ENCODE assay signal across 21 cellular contexts in the genomic region with DNA sequence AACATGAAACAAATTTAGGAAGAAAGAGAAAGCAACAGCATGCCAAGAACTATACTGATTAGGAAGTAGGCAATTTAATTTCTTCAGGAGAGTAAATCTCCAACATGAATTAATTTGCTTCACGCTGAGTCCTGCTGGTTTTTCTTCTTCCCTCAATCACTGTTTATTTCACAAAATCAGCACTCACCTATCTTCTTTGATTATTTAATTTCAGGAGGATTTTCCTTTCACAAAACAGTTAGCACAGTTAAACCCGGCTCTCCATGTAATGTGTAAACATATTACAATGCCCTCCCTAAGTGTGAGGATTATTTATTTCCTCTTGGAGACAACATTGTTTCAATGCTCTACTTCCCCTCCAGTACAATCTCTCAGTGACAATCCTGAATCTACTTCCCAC.
DNase-seq lines count a peak whose midpoint lies in the region; ATAC-seq and TF ChIP-seq lines count a peak whose summit lies in the region.
"Had no signal": no experiment of that assay in that cellular context is flagged by ENCODE, and none has a peak within 500 bp of the region (broad histone marks: within the 10 kb centered on the region; RNA-seq: fewer than 3 reads in every experiment).

No MANE protein-coding gene starts in this region.

- H3K4me3 Mint-ChIP-seq in endothelial cell (ENCODE audit: unreplicated experiment): no peak overlapping the region
- H3K4me3 Mint-ChIP-seq: activated CD4-positive, alpha-beta T cell treated with anti-CD3 and anti-CD28 coated beads, Interleukin-2, amount 10 ng/mL, durations not matched to agents 24 days and 14 days; activated naive CD4-positive, alpha-beta T cell treated with anti-CD3 and anti-CD28 coated beads, Interleukin-2, amount 50 U/mL, for 24 hours; activated T-cell treated with anti-CD3 and anti-CD28 coated beads, Interleukin-2, amount 50 U/mL, for 72 hours; central memory CD8-positive, alpha-beta T cell; T-helper 1 cell treated with Interleukin-12 subunit alpha and Interleukin-12 subunit beta and Interleukin-4 antibody, amounts not matched to agents 30 μg/mL and 1 μg/mL, for 36 hours; type B pancreatic cell had no signal

- H3K36me3 ChIP-seq in SK-N-SH (replicated peaks in 1 of 2; ENCODE audit: control insufficient read depth in 1 of 2, insufficient read depth in 2 of 2, low read length in 1 of 2) (no peaks in the 10 kb centered on the region), mesendoderm (ENCODE audit: control insufficient read depth, insufficient read depth, low read length) (no peaks in the 10 kb centered on the region)
- H3K36me3 ChIP-seq: esophagus muscularis mucosa, HAP-1, right lobe of liver, SJSA1 had no signal

- H3K79me2 ChIP-seq in SK-N-SH (ENCODE audit: insufficient read depth) (no peaks in the 10 kb centered on the region), mesendoderm (ENCODE audit: control insufficient read depth, insufficient read depth, low read length) (no peaks in the 10 kb centered on the region)

- H3K4me3 ChIP-seq in SK-N-SH (ENCODE audit: low read depth in 2 of 2, low read length in 1 of 2): peak overlapping the region in 1 of 2 experiments; percentile 43; a peak in 1 of 4 replicates
- H3K4me3 ChIP-seq in mesendoderm (ENCODE audit: low read length): no peak overlapping the region
- H3K4me3 ChIP-seq: esophagus muscularis mucosa, HAP-1, right lobe of liver, SJSA1 had no signal

- CTCF ChIA-PET in SK-N-SH (lab: Yijun Ruan, JAX): interaction anchor here (0.9 to 3.0 kb wide), 2 partner anchors 16 to 116 kb away, joined by 3 to 13 read pairs; no protein-coding TSS in a partner anchor

- DNase-seq in SK-N-SH (no peak), NCI-H748 (lab: John Stamatoyannopoulos, UW; ENCODE audit: unreplicated experiment) (peak; percentile 80), mesendoderm (peak; percentile 32), pons (ENCODE audit: low spot score) (no peak), endothelial cell (ENCODE audit: low spot score) (no peak), ureter (ENCODE audit: low spot score) (no peak)
- DNase-seq in activated effector memory CD4-positive, alpha-beta T cell treated with Interleukin-2 at 50 U/mL for 16 hours: no peak
- DNase-seq: activated T-cell treated with anti-CD3 and anti-CD28 coated beads, Interleukin-2, amount 50 U/mL, for 72 hours; NCI-H1436 treated with DMSO at 0.1 percent for 48 hours; NCI-H2227 treated with DMSO at 0.1 percent for 48 hours; right lobe of liver; stimulated activated CD8-positive, alpha-beta memory T cell treated with anti-CD3 and anti-CD28 coated beads, Interleukin-4, amount 100 ng/mL, for 48 hours had no signal

- peak overlapping the region; percentile 26 to 68; a peak in 3 of 4 replicates for H3K27ac ChIP-seq in SK-N-SH (ENCODE audit: low read depth in 2 of 2, low read length in 1 of 2)
- H3K27ac ChIP-seq in mesendoderm (ENCODE audit: low read depth, low read length): no peak overlapping the region
- H3K27ac ChIP-seq: esophagus muscularis mucosa, right lobe of liver, SJSA1 had no signal

- no peak for ATAC-seq in SK-N-SH treated with all-trans-retinoic acid at 6 μM for 48 hours
- ATAC-seq: activated T-cell treated with anti-CD3 and anti-CD28 coated beads, Interleukin-2, amount 50 U/mL, for 72 hours; right lobe of liver had no signal

- TF ChIP-seq EP300 in SK-N-SH (IDR thresholded peaks at IDR 0.05; ENCODE audit: borderline replicate concordance in 1 of 2, low read depth in 1 of 2, low read length in 1 of 2): no peak

- peak overlapping the region; percentile 55; the same call in 1 of the 2 replicates for H2AFZ ChIP-seq in SK-N-SH (ENCODE audit: low read depth)

- no peak overlapping the region for H3K4ac ChIP-seq in mesendoderm (ENCODE audit: low read depth, low read length)

- H3K79me1 ChIP-seq in mesendoderm (ENCODE audit: low read length): no peaks in the 10 kb centered on the region

- no peaks in the 10 kb centered on the region for H3K27me3 Mint-ChIP-seq in endothelial cell (ENCODE audit: unreplicated experiment)
- H3K27me3 Mint-ChIP-seq: type B pancreatic cell had no signal

- H3K4me2 ChIP-seq in SK-N-SH (peak overlapping the region; percentile 41), mesendoderm (ENCODE audit: low read length) (no peak overlapping the region)

- H3K9me2 ChIP-seq in SK-N-SH: no peaks in the 10 kb centered on the region

- peaks cover 5% of the 10 kb centered on the region for H3F3A ChIP-seq in SK-N-SH (replicated peaks; ENCODE audit: insufficient read depth)

- no peaks in the 10 kb centered on the region for H3K9me3 Mint-ChIP-seq in endothelial cell (ENCODE audit: unreplicated experiment)
- H3K9me3 Mint-ChIP-seq: activated CD4-positive, alpha-beta T cell treated with anti-CD3 and anti-CD28 coated beads, Interleukin-2, amount 10 ng/mL, durations not matched to agents 24 days and 14 days; activated naive CD4-positive, alpha-beta T cell treated with anti-CD3 and anti-CD28 coated beads, Interleukin-2, amount 50 U/mL, for 24 hours; activated T-cell treated with anti-CD3 and anti-CD28 coated beads, Interleukin-2, amount 50 U/mL, for 72 hours; central memory CD8-positive, alpha-beta T cell; T-helper 1 cell treated with Interleukin-12 subunit alpha and Interleukin-12 subunit beta and Interleukin-4 antibody, amounts not matched to agents 30 μg/mL and 1 μg/mL, for 36 hours had no signal

- no peak overlapping the region for H4K5ac ChIP-seq in mesendoderm (ENCODE audit: low read length)

- no peak overlapping the region for H2AK5ac ChIP-seq in mesendoderm (ENCODE audit: low read length)

- H3K27me3 ChIP-seq in SK-N-SH (ENCODE audit: insufficient read depth) (no peaks in the 10 kb centered on the region), mesendoderm (ENCODE audit: insufficient read depth, low read length, poor library complexity) (no peaks in the 10 kb centered on the region)
- H3K27me3 ChIP-seq: esophagus muscularis mucosa, right lobe of liver, SJSA1 had no signal

- no peak overlapping the region for H3K9ac ChIP-seq in SK-N-SH
- no peak overlapping the region for H3K9ac ChIP-seq in mesendoderm (ENCODE audit: low read length)

- no peaks in the 10 kb centered on the region for H3K36me3 Mint-ChIP-seq in endothelial cell (ENCODE audit: low read depth, unreplicated experiment)
- H3K36me3 Mint-ChIP-seq: activated naive CD4-positive, alpha-beta T cell treated with anti-CD3 and anti-CD28 coated beads, Interleukin-2, amount 50 U/mL, for 24 hours; type B pancreatic cell had no signal

- no peaks in the 10 kb centered on the region for H4K20me1 ChIP-seq in SK-N-SH (ENCODE audit: insufficient read depth)

- H2BK5ac ChIP-seq in mesendoderm (ENCODE audit: low read length): no peak overlapping the region

- TF ChIP-seq CTCF in SK-N-SH (IDR thresholded peaks at IDR 0.05) (no peak), endothelial cell (IDR thresholded peaks at IDR 0.05; ENCODE audit: unreplicated experiment) (no peak)

- H2BK120ac ChIP-seq in mesendoderm (ENCODE audit: low read depth, low read length): no peak overlapping the region

- H3K56ac ChIP-seq in mesendoderm (ENCODE audit: low read length): no peak overlapping the region

- POLR2A ChIA-PET in SK-N-SH (lab: Yijun Ruan, JAX): no interaction called here

- no peaks in the 10 kb centered on the region for H3K9me3 ChIP-seq in SK-N-SH
- H3K9me3 ChIP-seq: esophagus muscularis mucosa, HAP-1, right lobe of liver, SJSA1 had no signal

- no peak for TF ChIP-seq RAD21 in SK-N-SH (IDR thresholded peaks at IDR 0.05; ENCODE audit: low read length)

- no peak overlapping the region for H3K18ac ChIP-seq in mesendoderm (ENCODE audit: low read length)

- no peak overlapping the region for H3K23ac ChIP-seq in mesendoderm (ENCODE audit: low read length)

- 66% methylated on average over 2 of the region's 2 CpGs for WGBS in SK-N-SH (ENCODE audit: low lambda C conversion rate)
- no CpG with 5 or more reads among the region's 2 CpGs for WGBS in mesendoderm (ENCODE audit: extremely low coverage, insufficient coverage, low lambda C conversion rate)

- peaks cover 11 to 28% of the 10 kb centered on the region in 2 experiments for H3K4me1 ChIP-seq in SK-N-SH (ENCODE audit: control insufficient read depth in 1 of 2, insufficient read depth in 2 of 2, low read depth in 1 of 2, low read length in 1 of 2)
- H3K4me1 ChIP-seq in mesendoderm (ENCODE audit: control insufficient read depth, low read depth, low read length): peaks cover 13% of the 10 kb centered on the region
- H3K4me1 ChIP-seq: HAP-1, right lobe of liver had no signal

- no peak overlapping the region for H3K27ac Mint-ChIP-seq in endothelial cell (ENCODE audit: unreplicated experiment)
- H3K27ac Mint-ChIP-seq: activated CD4-positive, alpha-beta T cell treated with anti-CD3 and anti-CD28 coated beads, Interleukin-2, amount 10 ng/mL, durations not matched to agents 24 days and 14 days; activated naive CD4-positive, alpha-beta T cell treated with anti-CD3 and anti-CD28 coated beads, Interleukin-2, amount 50 U/mL, for 24 hours; activated T-cell treated with anti-CD3 and anti-CD28 coated beads, Interleukin-2, amount 50 U/mL, for 72 hours; T-helper 1 cell treated with Interleukin-12 subunit alpha and Interleukin-12 subunit beta and Interleukin-4 antibody, amounts not matched to agents 30 μg/mL and 1 μg/mL, for 36 hours; type B pancreatic cell had no signal

- H3K4me1 Mint-ChIP-seq in endothelial cell (ENCODE audit: unreplicated experiment): no peaks in the 10 kb centered on the region
- H3K4me1 Mint-ChIP-seq: activated CD4-positive, alpha-beta T cell treated with anti-CD3 and anti-CD28 coated beads, Interleukin-2, amount 10 ng/mL, durations not matched to agents 24 days and 14 days; activated naive CD4-positive, alpha-beta T cell treated with anti-CD3 and anti-CD28 coated beads, Interleukin-2, amount 50 U/mL, for 24 hours; central memory CD8-positive, alpha-beta T cell had no signal

- H4K8ac ChIP-seq in mesendoderm (ENCODE audit: low read depth, low read length): no peak overlapping the region

- H2BK15ac ChIP-seq in mesendoderm (replicated peaks; ENCODE audit: low read depth): no peak overlapping the region

TF ChIP-seq in SK-N-SH, 30 proteins besides CTCF, POLR2A, EP300 and RAD21 (continues in another document):
- TF ChIP-seq, protein P1, sequence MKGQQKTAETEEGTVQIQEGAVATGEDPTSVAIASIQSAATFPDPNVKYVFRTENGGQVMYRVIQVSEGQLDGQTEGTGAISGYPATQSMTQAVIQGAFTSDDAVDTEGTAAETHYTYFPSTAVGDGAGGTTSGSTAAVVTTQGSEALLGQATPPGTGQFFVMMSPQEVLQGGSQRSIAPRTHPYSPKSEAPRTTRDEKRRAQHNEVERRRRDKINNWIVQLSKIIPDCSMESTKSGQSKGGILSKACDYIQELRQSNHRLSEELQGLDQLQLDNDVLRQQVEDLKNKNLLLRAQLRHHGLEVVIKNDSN (IDR thresholded peaks at IDR 0.05; ENCODE audit: borderline replicate concordance, low read depth): no peak

TF ChIP-seq in SK-N-SH treated with all-trans-retinoic acid at 6 μM for 48 hours, 23 proteins besides CTCF, POLR2A, EP300 and RAD21 (continues in another document):
- no peak for TF ChIP-seq ZFP3 (CRISPR knock-in tag; IDR thresholded peaks at IDR 0.05)
- TF ChIP-seq ZNF565 (CRISPR knock-in tag; conservative IDR thresholded peaks at IDR 0.05; ENCODE audit: low read depth): no peak
- no peak for TF ChIP-seq TCF4 (CRISPR knock-in tag; IDR thresholded peaks at IDR 0.05; ENCODE audit: borderline replicate concordance)
- no peak for TF ChIP-seq ESRRG (CRISPR knock-in tag; IDR thresholded peaks at IDR 0.05)
- TF ChIP-seq OSR1 (CRISPR knock-in tag; IDR thresholded peaks at IDR 0.05): no peak
- no peak for TF ChIP-seq CSDC2 (CRISPR knock-in tag; IDR thresholded peaks at IDR 0.05)

Comparison
In these comparisons a context has a peak if more than half of its experiments do, and no peak if none do; other contexts are left out.
1. DNase-seq: peak in NCI-H748 (single experiment) and mesendoderm (single experiment); none in SK-N-SH (single experiment), pons (single experiment), activated effector memory CD4-positive, alpha-beta T cell treated with Interleukin-2 at 50 U/mL for 16 hours (single experiment), endothelial cell (single experiment) and ureter (single experiment).